Comparison of ENCODE assay signal across 7 cellular contexts in the genomic region with DNA sequence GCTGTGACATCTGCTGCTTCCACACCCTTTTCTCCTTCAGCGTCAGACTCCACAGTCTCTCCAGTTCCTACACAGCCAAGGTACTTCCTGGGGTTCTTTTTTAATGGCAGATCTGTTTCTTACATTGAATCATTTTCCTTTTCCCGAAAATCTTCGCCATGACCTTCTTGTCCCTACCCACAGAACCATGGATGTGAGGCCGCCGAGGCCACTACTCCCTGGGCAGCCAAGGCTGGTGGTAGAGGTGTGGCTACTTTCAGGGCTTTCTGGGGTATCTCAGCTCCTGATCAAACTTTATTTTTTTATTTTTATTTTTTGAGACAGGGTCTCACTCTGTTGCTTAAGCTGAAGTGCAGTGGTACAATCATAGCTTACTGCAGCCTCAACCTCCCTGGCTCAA.
"Had no signal": no experiment of that assay in that cellular context is flagged by ENCODE, and none has a peak within 500 bp of the region (broad histone marks: within the 10 kb centered on the region; RNA-seq: fewer than 3 reads in every experiment).

No MANE protein-coding gene starts in this region.

- DNase-seq: GM23248, GOT3, H7, HFFc6 had no signal

- H3K4me1 ChIP-seq: HAP-1 had no signal

- H3K4me3 ChIP-seq: GM23248, HAP-1 had no signal

- FAIRE-seq: HepG2 had no signal

- H2AFZ ChIP-seq: GM23248 had no signal

- H3K9ac ChIP-seq: GM23248 had no signal

- H3K36me3 ChIP-seq: HAP-1 had no signal

- H3K27ac ChIP-seq: GM23248, HL-60 had no signal
